ENCODE assay signal across 9 cellular contexts in the genomic region with DNA sequence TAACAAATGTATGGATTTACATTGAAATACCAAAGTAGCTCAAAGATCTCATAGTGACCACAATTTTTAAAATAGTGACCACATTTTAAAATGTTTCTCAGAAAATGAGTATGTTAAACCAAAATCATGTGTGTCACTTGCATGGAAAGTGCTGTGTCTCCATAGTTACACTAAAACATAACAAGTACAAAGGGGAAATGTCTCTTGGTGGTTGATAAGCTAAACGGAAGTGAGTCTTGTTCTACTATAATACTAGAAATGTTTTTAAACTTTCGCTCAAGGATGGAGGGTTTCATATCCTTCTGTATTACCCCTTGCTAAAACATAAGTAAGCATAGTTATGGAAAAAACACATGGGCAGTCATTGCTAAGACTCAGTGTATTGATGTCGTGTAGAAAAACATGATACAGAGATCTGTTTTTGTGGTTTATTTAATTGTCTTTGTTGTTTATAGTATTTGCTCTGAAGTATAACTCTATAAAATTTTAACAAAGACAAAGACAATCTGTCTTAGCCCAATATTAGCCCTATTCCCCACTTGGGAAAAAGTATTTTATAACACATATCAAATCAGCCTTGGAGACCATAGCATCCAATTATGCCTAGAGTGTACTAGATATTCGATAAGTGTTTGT. TPM values are rescaled to one million over a fixed set of nuclear protein-coding genes. Genes with fewer than 3 reads are reported as not detected.
DNase-seq lines count a peak whose midpoint lies in the region; ATAC-seq and FAIRE-seq lines count a peak whose summit lies in the region.
"Had no signal": no experiment of that assay in that cellular context is flagged by ENCODE, and none has a peak within 500 bp of the region (broad histone marks: within the 10 kb centered on the region; RNA-seq: fewer than 3 reads in every experiment).

No MANE protein-coding gene starts in this region.

- H3K27ac Mint-ChIP-seq in T-helper 1 cell treated with Interleukin-12 subunit alpha and Interleukin-12 subunit beta and Interleukin-4 antibody, amounts not matched to agents 30 μg/mL and 1 μg/mL, for 36 hours: peak overlapping the region; percentile 81
- peak overlapping the region; percentile 97 to 100 (median 100) for H3K27ac Mint-ChIP-seq in naive B cell

- peaks cover 46% of the 10 kb centered on the region for H3K4me1 Mint-ChIP-seq in T-helper 1 cell treated with Interleukin-12 subunit alpha and Interleukin-12 subunit beta and Interleukin-4 antibody, amounts not matched to agents 30 μg/mL and 1 μg/mL, for 36 hours (ENCODE audit: low read depth)
- peaks cover 38 to 85% (median 56%) of the 10 kb centered on the region in 3 donors for H3K4me1 Mint-ChIP-seq in naive B cell

- no peaks in the 10 kb centered on the region for H3K27me3 Mint-ChIP-seq in T-helper 1 cell treated with Interleukin-12 subunit alpha and Interleukin-12 subunit beta and Interleukin-4 antibody, amounts not matched to agents 30 μg/mL and 1 μg/mL, for 36 hours (ENCODE audit: low read depth)
- H3K27me3 Mint-ChIP-seq in naive B cell: no peaks in the 10 kb centered on the region

- peaks cover 10% of the 10 kb centered on the region for H3K9me3 Mint-ChIP-seq in T-helper 1 cell treated with Interleukin-12 subunit alpha and Interleukin-12 subunit beta and Interleukin-4 antibody, amounts not matched to agents 30 μg/mL and 1 μg/mL, for 36 hours
- peaks cover 0 to 5% (median 0%) of the 10 kb centered on the region in 7 donors for H3K9me3 Mint-ChIP-seq in naive B cell

- ATAC-seq in activated CD4-positive, CD25-positive, alpha-beta regulatory T cell treated with anti-CD3 and anti-CD28 coated beads, Interleukin-2, amount 50 U/mL, for 24 hours: peak; percentile 90
- ATAC-seq in HG03066 (IDR thresholded peaks at IDR 0.05; ENCODE audit: low read depth, unreplicated experiment) (peak; percentile 61), naive B cell (ENCODE audit: low read depth in 2 of 2) (peak; percentile 88 to 91)

- H3K4me3 Mint-ChIP-seq in T-helper 1 cell treated with Interleukin-12 subunit alpha and Interleukin-12 subunit beta and Interleukin-4 antibody, amounts not matched to agents 30 μg/mL and 1 μg/mL, for 36 hours: peak overlapping the region; percentile 49
- peak overlapping the region; percentile 25 to 86 (median 72) for H3K4me3 Mint-ChIP-seq in naive B cell

- no peak for DNase-seq in activated CD4-positive, CD25-positive, alpha-beta regulatory T cell treated with anti-CD3 and anti-CD28 coated beads, Interleukin-2, amount 50 U/mL, for 72 hours
- DNase-seq in naive B cell: peak; percentile 88
- no peak for DNase-seq in glomerular visceral epithelial cell (ENCODE audit: extremely low spot score)
- no peak for DNase-seq in dedifferentiated amniotic fluid mesenchymal stem cell (ENCODE audit: extremely low spot score)
- DNase-seq in frontal cortex (ENCODE audit: low spot score in 2 of 2): no peak

- peaks cover 8% of the 10 kb centered on the region for H3K36me3 Mint-ChIP-seq in T-helper 1 cell treated with Interleukin-12 subunit alpha and Interleukin-12 subunit beta and Interleukin-4 antibody, amounts not matched to agents 30 μg/mL and 1 μg/mL, for 36 hours (ENCODE audit: low read depth)
- peaks cover 0 to 5% of the 10 kb centered on the region in 2 donors for H3K36me3 Mint-ChIP-seq in naive B cell

- FAIRE-seq in frontal cortex (lab: Jason Lieb, UNC): no peak
- FAIRE-seq: A204.1 had no signal

RNA-seq across cellular contexts. Expression of gene DENND4A, which starts 27.0 kb away (rescaled TPM):
- polyA plus RNA-seq in naive B cell (ENCODE audit: low read depth in 6 of 6): 10 to 100 TPM; 18.3 to 38.9 (median 26.8) TPM
- 87.2 TPM for total RNA-seq in frontal cortex

RNA-seq across cellular contexts. Expression of gene RAB11A, which starts 50.2 kb away (rescaled TPM):
- 100 to 1,000 TPM; 204 to 294 (median 234) TPM for polyA plus RNA-seq in naive B cell (ENCODE audit: low read depth in 6 of 6)
- total RNA-seq in frontal cortex: 190 TPM
